ENCODE assay signal across 7 cellular contexts in the genomic region with DNA sequence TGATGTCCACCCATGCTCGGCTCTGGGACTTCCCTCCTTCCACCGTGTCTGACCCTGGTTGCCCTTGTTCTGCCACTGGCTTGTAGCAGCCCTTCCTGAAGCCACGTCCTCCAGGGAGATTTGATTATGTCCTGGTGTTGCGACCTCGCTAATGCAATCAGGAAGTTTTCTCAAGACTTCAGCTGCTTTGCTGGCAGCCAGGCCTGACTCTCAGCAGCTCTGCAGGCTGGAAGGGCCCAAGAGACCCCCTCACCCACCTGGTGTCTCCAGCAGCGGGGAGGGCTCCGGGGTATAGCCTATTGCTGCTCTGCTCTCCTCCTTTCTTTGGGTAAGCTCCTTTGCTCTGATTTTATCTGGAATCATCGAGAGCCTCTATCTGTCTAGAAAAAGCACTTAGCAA.
DNase-seq lines count a peak whose midpoint lies in the region; ATAC-seq and TF ChIP-seq lines count a peak whose summit lies in the region.
"Not testable (repeated sequence)": the region's sequence is repeated elsewhere in the genome, so short reads cannot be mapped to it uniquely, and the experiment has no call there.

No MANE protein-coding gene starts in this region.

- not testable (repeated sequence) for H3K36me3 ChIP-seq in RWPE2 (ENCODE audit: low read depth)

- not testable (repeated sequence) for H3K4me3 ChIP-seq in RWPE2 (ENCODE audit: severe bottlenecking); coronary artery

- peak; percentile 6 for DNase-seq in GM10248 (ENCODE audit: extremely low spot score)
- peak; percentile 8 for DNase-seq in GM20000 (ENCODE audit: low spot score)
- DNase-seq in RWPE2 (ENCODE audit: low spot score): peak; percentile 50
- peak; percentile 26 for DNase-seq in coronary artery (ENCODE audit: low spot score)
- DNase-seq in left lobe of liver (ENCODE audit: low spot score): peak; percentile 33
- peak; percentile 81 for DNase-seq in osteocyte (ENCODE audit: extremely low spot score, unreplicated experiment)

- not testable (repeated sequence) for H3K36me3 Mint-ChIP-seq in osteocyte (ENCODE audit: unreplicated experiment)

- peaks cover 11% of the 10 kb centered on the region for H3K9me3 Mint-ChIP-seq in osteocyte (ENCODE audit: unreplicated experiment)

- ATAC-seq in RWPE2 (ENCODE audit: low read depth); SK-N-SH treated with all-trans-retinoic acid at 6 μM for 48 hours; left lobe of liver: not testable (repeated sequence)

- POLR2A ChIA-PET in GM10248 (lab: Yijun Ruan, JAX): not testable (repeated sequence)

- H3K27me3 ChIP-seq in RWPE2 (ENCODE audit: insufficient read depth, poor library complexity, severe bottlenecking): not testable (repeated sequence)

- H3K9me3 ChIP-seq in RWPE2 (ENCODE audit: severe bottlenecking): not testable (repeated sequence)

- not testable (repeated sequence) for TF ChIP-seq CTCF in GM10248 (IDR thresholded peaks at IDR 0.05; ENCODE audit: control extremely low read depth, extremely low read depth, low read depth, missing control alignments); GM20000 (IDR thresholded peaks at IDR 0.05; ENCODE audit: extremely low read depth, missing control alignments); RWPE2 (IDR thresholded peaks at IDR 0.05; ENCODE audit: poor library complexity, severe bottlenecking); coronary artery (IDR thresholded peaks at IDR 0.05); osteocyte (IDR thresholded peaks at IDR 0.05)

- CTCF ChIA-PET in GM10248 (lab: Yijun Ruan, JAX): not testable (repeated sequence)

- H3K27ac Mint-ChIP-seq in osteocyte (ENCODE audit: unreplicated experiment): not testable (repeated sequence)

- H3K4me1 Mint-ChIP-seq in osteocyte (ENCODE audit: unreplicated experiment): not testable (repeated sequence)

- not testable (repeated sequence) for H3K27me3 Mint-ChIP-seq in osteocyte (ENCODE audit: unreplicated experiment)

- not testable (repeated sequence) for H3K4me1 ChIP-seq in RWPE2 (ENCODE audit: insufficient read depth, poor library complexity, severe bottlenecking)

- not testable (repeated sequence) for H3K4me3 Mint-ChIP-seq in osteocyte (ENCODE audit: unreplicated experiment)

- H3K27ac ChIP-seq in RWPE2 (ENCODE audit: poor library complexity, severe bottlenecking); coronary artery: not testable (repeated sequence)

TF ChIP-seq in SK-N-SH treated with all-trans-retinoic acid at 6 μM for 48 hours, 23 proteins besides CTCF, POLR2A, EP300 and RAD21:
- 0 out of 2 replicates have a peak, but pooled peaks have one; percentile 21 for TF ChIP-seq ZNF70 (CRISPR knock-in tag; IDR thresholded peaks at IDR 0.05)
- TF ChIP-seq, protein P1, sequence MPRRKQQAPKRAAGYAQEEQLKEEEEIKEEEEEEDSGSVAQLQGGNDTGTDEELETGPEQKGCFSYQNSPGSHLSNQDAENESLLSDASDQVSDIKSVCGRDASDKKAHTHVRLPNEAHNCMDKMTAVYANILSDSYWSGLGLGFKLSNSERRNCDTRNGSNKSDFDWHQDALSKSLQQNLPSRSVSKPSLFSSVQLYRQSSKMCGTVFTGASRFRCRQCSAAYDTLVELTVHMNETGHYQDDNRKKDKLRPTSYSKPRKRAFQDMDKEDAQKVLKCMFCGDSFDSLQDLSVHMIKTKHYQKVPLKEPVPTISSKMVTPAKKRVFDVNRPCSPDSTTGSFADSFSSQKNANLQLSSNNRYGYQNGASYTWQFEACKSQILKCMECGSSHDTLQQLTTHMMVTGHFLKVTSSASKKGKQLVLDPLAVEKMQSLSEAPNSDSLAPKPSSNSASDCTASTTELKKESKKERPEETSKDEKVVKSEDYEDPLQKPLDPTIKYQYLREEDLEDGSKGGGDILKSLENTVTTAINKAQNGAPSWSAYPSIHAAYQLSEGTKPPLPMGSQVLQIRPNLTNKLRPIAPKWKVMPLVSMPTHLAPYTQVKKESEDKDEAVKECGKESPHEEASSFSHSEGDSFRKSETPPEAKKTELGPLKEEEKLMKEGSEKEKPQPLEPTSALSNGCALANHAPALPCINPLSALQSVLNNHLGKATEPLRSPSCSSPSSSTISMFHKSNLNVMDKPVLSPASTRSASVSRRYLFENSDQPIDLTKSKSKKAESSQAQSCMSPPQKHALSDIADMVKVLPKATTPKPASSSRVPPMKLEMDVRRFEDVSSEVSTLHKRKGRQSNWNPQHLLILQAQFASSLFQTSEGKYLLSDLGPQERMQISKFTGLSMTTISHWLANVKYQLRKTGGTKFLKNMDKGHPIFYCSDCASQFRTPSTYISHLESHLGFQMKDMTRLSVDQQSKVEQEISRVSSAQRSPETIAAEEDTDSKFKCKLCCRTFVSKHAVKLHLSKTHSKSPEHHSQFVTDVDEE (CRISPR knock-in tag; IDR thresholded peaks at IDR 0.05): peak; percentile 22; the same call in 1 of the 2 replicates

Comparison
In these comparisons a context has a peak if more than half of its experiments do, and no peak if none do; other contexts are left out.
1. DNase-seq: peak in every context shown above with its lines; median percentile 81 in osteocyte; 50 in RWPE2; 33 in left lobe of liver; 26 in coronary artery; 8 in GM20000; 6 in GM10248.